18 cellular contexts compared by ENCODE assay signal in genomic region chr16:88471115-88471514, GRCh38. TPM values are rescaled to one million over a fixed set of nuclear protein-coding genes. Genes with fewer than 3 reads are reported as not detected.
DNase-seq lines count a peak whose midpoint lies in the region; ATAC-seq, FAIRE-seq and TF ChIP-seq lines count a peak whose summit lies in the region.
"Had no signal": no experiment of that assay in that cellular context is flagged by ENCODE, and none has a peak within 500 bp of the region (broad histone marks: within the 10 kb centered on the region; RNA-seq: fewer than 3 reads in every experiment).

No MANE protein-coding gene starts in this region.

- no TSS peak for BruUV-seq in K562 (replicated peaks; lab: Mats Ljungman, UMichigan)

- TF ChIP-seq RAD21 in K562 (CRISPR knock-in tag; conservative IDR thresholded peaks at IDR 0.05 in 1 of 2, IDR thresholded peaks at IDR 0.05 in 1 of 2) = no peak

- H3K27ac Mint-ChIP-seq in activated T-cell treated with anti-CD3 and anti-CD28 coated beads, Interleukin-2, amount 50 U/mL, for 24 hours = peak overlapping the region; percentile 52
- peak overlapping the region; percentile 88 for H3K27ac Mint-ChIP-seq in CD8-positive, alpha-beta T cell
- peak overlapping the region; percentile 84 for H3K27ac Mint-ChIP-seq in stimulated activated effector memory CD8-positive, alpha-beta T cell treated with anti-CD3 and anti-CD28 coated beads, Interleukin-12 subunit alpha, Interleukin-12 subunit beta, amount 100 ng/mL, for 72 hours
- H3K27ac Mint-ChIP-seq: HFFc6 had no signal

- TF ChIP-seq CTCF in CD8-positive, alpha-beta T cell (IDR thresholded peaks at IDR 0.05) = no peak
- TF ChIP-seq CTCF in K562 (IDR thresholded peaks at IDR 0.05 in 2 of 3, conservative IDR thresholded peaks at IDR 0.05 in 1 of 3; ENCODE audit: insufficient read depth in 2 of 3, low read depth in 1 of 3, low read length in 3 of 3) = no peak

- peaks cover 55% of the 10 kb centered on the region for H3K4me1 Mint-ChIP-seq in activated T-cell treated with anti-CD3 and anti-CD28 coated beads, Interleukin-2, amount 50 U/mL, for 24 hours (ENCODE audit: low read depth)
- peaks cover 45% of the 10 kb centered on the region for H3K4me1 Mint-ChIP-seq in activated T-cell treated with anti-CD3 and anti-CD28 coated beads, Interleukin-2, amount 50 U/mL, for 4 hours (ENCODE audit: low read depth)
- peaks cover 44% of the 10 kb centered on the region for H3K4me1 Mint-ChIP-seq in CD8-positive, alpha-beta T cell (ENCODE audit: low read depth)
- peaks cover 53% of the 10 kb centered on the region for H3K4me1 Mint-ChIP-seq in stimulated activated effector memory CD8-positive, alpha-beta T cell treated with anti-CD3 and anti-CD28 coated beads, Interleukin-12 subunit alpha, Interleukin-12 subunit beta, amount 100 ng/mL, for 72 hours

- ATAC-seq in activated T-cell treated with anti-CD3 and anti-CD28 coated beads, Interleukin-2, amount 50 U/mL, for 4 hours = no peak
- ATAC-seq in CD8-positive, alpha-beta T cell = no peak
- ATAC-seq in K562 = no peak
- no peak for ATAC-seq in stimulated activated effector memory CD8-positive, alpha-beta T cell treated with anti-CD3 and anti-CD28 coated beads, Interleukin-12 subunit alpha, Interleukin-12 subunit beta, amount 100 ng/mL, for 72 hours

- no peak for TF ChIP-seq EP300 in K562 (IDR thresholded peaks at IDR 0.05; ENCODE audit: low read length)

- no peak overlapping the region for H2AFZ ChIP-seq in K562 (ENCODE audit: low read depth, low read length)

- TF ChIP-seq POLR2A in K562 (conservative IDR thresholded peaks at IDR 0.05) = no peak

- POLR2A ChIA-PET in CD8-positive, alpha-beta T cell (lab: Charles Lee) = interaction anchor here (1.1 to 1.5 kb wide), 2 partner anchors 11 to 18 kb away, joined by 3 to 5 read pairs; partner anchors contain the start of gene ZFPM1
- POLR2A ChIA-PET in K562 (lab: Yijun Ruan, JAX) = no interaction called here

- no peaks in the 10 kb centered on the region for H3K9me3 ChIP-seq in CD8-positive, alpha-beta T cell (ENCODE audit: low read length)
- H3K9me3 ChIP-seq in K562 (replicated peaks; ENCODE audit: control insufficient read depth, insufficient read depth, low read depth, low read length) = no peaks in the 10 kb centered on the region
- H3K9me3 ChIP-seq: BE2C had no signal

- CTCF ChIA-PET in CD8-positive, alpha-beta T cell (lab: Charles Lee) = no interaction called here
- CTCF ChIA-PET in K562 (lab: Yijun Ruan, JAX; ENCODE audit: low intra/inter-chr PET ratio) = no interaction called here

- DNase-seq in activated T-cell treated with anti-CD3 and anti-CD28 coated beads, Interleukin-2, amount 50 U/mL, for 24 hours = no peak
- DNase-seq in activated T-cell treated with anti-CD3 and anti-CD28 coated beads, Interleukin-2, amount 50 U/mL, for 4 hours = no peak
- DNase-seq in CD8-positive, alpha-beta T cell = no peak
- DNase-seq in K562 (ENCODE audit: extremely low read depth in 1 of 4, low spot score in 3 of 4) (no peak), NCI-H524 treated with DMSO at 0.1 percent for 48 hours (lab: John Stamatoyannopoulos, UW) (no peak), T-helper 1 cell (no peak), NCI-H1092 (lab: John Stamatoyannopoulos, UW) (no peak)
- no peak for DNase-seq in stimulated activated effector memory CD8-positive, alpha-beta T cell treated with anti-CD3 and anti-CD28 coated beads, Interleukin-12 subunit alpha, Interleukin-12 subunit beta, amount 100 ng/mL, for 72 hours (ENCODE audit: low spot score in 2 of 2)
- DNase-seq: BE2C, HFFc6, KG1, NCI-H1694 treated with DMSO at 0.1 percent for 48 hours, NCI-H82, RPMI8226, SHP77 treated with DMSO at 0.1 percent for 48 hours had no signal

- intact Hi-C loops in CD8-positive, alpha-beta T cell (cut with DNase I, micrococcal nuclease) = loop anchor here in 1 of 2 experiments (2.0 kb wide), 1 partner anchor 18 kb away; the partner anchor contains the start of gene ZFPM1
- intact Hi-C loops in K562 (cut with micrococcal nuclease) = no loop called here

- peak overlapping the region in 1 of 2 experiments; percentile 31; a peak in 1 of 4 replicates for H3K9ac ChIP-seq in K562 (ENCODE audit: insufficient read depth in 1 of 2, low read depth in 2 of 2, low read length in 2 of 2)

- H3K9me1 ChIP-seq in K562 (ENCODE audit: control insufficient read depth, insufficient read depth, low read length) = peaks cover 8% of the 10 kb centered on the region

- H3K4me1 ChIP-seq in CD8-positive, alpha-beta T cell (ENCODE audit: insufficient read depth, low read length) = peaks cover 60% of the 10 kb centered on the region
- peaks cover 59 to 99% of the 10 kb centered on the region in 2 experiments for H3K4me1 ChIP-seq in K562 (replicated peaks in 1 of 2; ENCODE audit: control insufficient read depth in 2 of 2, insufficient read depth in 2 of 2, low read length in 2 of 2)

- no peaks in the 10 kb centered on the region for H3K9me3 Mint-ChIP-seq in activated T-cell treated with anti-CD3 and anti-CD28 coated beads, Interleukin-2, amount 50 U/mL, for 24 hours
- no peaks in the 10 kb centered on the region for H3K9me3 Mint-ChIP-seq in activated T-cell treated with anti-CD3 and anti-CD28 coated beads, Interleukin-2, amount 50 U/mL, for 4 hours
- H3K9me3 Mint-ChIP-seq in CD8-positive, alpha-beta T cell = no peaks in the 10 kb centered on the region
- no peaks in the 10 kb centered on the region for H3K9me3 Mint-ChIP-seq in stimulated activated effector memory CD8-positive, alpha-beta T cell treated with anti-CD3 and anti-CD28 coated beads, Interleukin-12 subunit alpha, Interleukin-12 subunit beta, amount 100 ng/mL, for 72 hours
- H3K9me3 Mint-ChIP-seq: HFFc6 had no signal

- peaks cover 3% of the 10 kb centered on the region for H3K36me3 Mint-ChIP-seq in activated T-cell treated with anti-CD3 and anti-CD28 coated beads, Interleukin-2, amount 50 U/mL, for 24 hours (ENCODE audit: low read depth)
- H3K36me3 Mint-ChIP-seq in activated T-cell treated with anti-CD3 and anti-CD28 coated beads, Interleukin-2, amount 50 U/mL, for 4 hours (ENCODE audit: insufficient read depth) = no peaks in the 10 kb centered on the region
- H3K36me3 Mint-ChIP-seq in CD8-positive, alpha-beta T cell = no peaks in the 10 kb centered on the region
- H3K36me3 Mint-ChIP-seq in stimulated activated effector memory CD8-positive, alpha-beta T cell treated with anti-CD3 and anti-CD28 coated beads, Interleukin-12 subunit alpha, Interleukin-12 subunit beta, amount 100 ng/mL, for 72 hours = peaks cover 11% of the 10 kb centered on the region

- peaks cover 80% of the 10 kb centered on the region for H4K20me1 ChIP-seq in K562 (replicated peaks; ENCODE audit: control insufficient read depth, insufficient read depth, low read length)

- no peaks in the 10 kb centered on the region for H3K27me3 Mint-ChIP-seq in activated T-cell treated with anti-CD3 and anti-CD28 coated beads, Interleukin-2, amount 50 U/mL, for 24 hours
- H3K27me3 Mint-ChIP-seq in activated T-cell treated with anti-CD3 and anti-CD28 coated beads, Interleukin-2, amount 50 U/mL, for 4 hours (ENCODE audit: low read depth) = no peaks in the 10 kb centered on the region
- no peaks in the 10 kb centered on the region for H3K27me3 Mint-ChIP-seq in CD8-positive, alpha-beta T cell (ENCODE audit: low read depth)

- no peaks in the 10 kb centered on the region for H3K36me3 ChIP-seq in CD8-positive, alpha-beta T cell (ENCODE audit: insufficient read depth, low read length)
- H3K36me3 ChIP-seq in K562 (ENCODE audit: control insufficient read depth, insufficient read depth, low read length) = peaks cover 53% of the 10 kb centered on the region; the same call in 2 of the 3 replicates
- H3K36me3 ChIP-seq: BE2C had no signal

- no peak for FAIRE-seq in K562 (lab: Jason Lieb, UNC)
- FAIRE-seq: A204.1, G401.6, H54 had no signal

- no peak overlapping the region for H3K4me3 ChIP-seq in CD8-positive, alpha-beta T cell (ENCODE audit: low read depth, low read length)
- H3K4me3 ChIP-seq in K562 = no peak overlapping the region

- no peak overlapping the region for H3K4me3 Mint-ChIP-seq in activated T-cell treated with anti-CD3 and anti-CD28 coated beads, Interleukin-2, amount 50 U/mL, for 24 hours
- no peak overlapping the region for H3K4me3 Mint-ChIP-seq in activated T-cell treated with anti-CD3 and anti-CD28 coated beads, Interleukin-2, amount 50 U/mL, for 4 hours
- no peak overlapping the region for H3K4me3 Mint-ChIP-seq in CD8-positive, alpha-beta T cell
- H3K4me3 Mint-ChIP-seq in stimulated activated effector memory CD8-positive, alpha-beta T cell treated with anti-CD3 and anti-CD28 coated beads, Interleukin-12 subunit alpha, Interleukin-12 subunit beta, amount 100 ng/mL, for 72 hours = no peak overlapping the region
- H3K4me3 Mint-ChIP-seq: HFFc6 had no signal

- H3K79me2 ChIP-seq in K562 (ENCODE audit: control insufficient read depth, insufficient read depth, low read length) = peaks cover 96% of the 10 kb centered on the region

- WGBS in K562 (ENCODE audit: insufficient coverage, low coverage, missing lambda C conversion rate) = 77% methylated on average over 15 of the region's 17 CpGs

- peak overlapping the region; percentile 80 for H3K27ac ChIP-seq in CD8-positive, alpha-beta T cell (ENCODE audit: low read depth, low read length)
- no peak overlapping the region for H3K27ac ChIP-seq in K562 (ENCODE audit: extremely low read depth, low read depth, low read length)

- H3K4me2 ChIP-seq in K562 (ENCODE audit: insufficient read depth, low read length) = no peak overlapping the region

- in situ Hi-C loops in K562 (cut with MboI) = no loop called here

- no peaks in the 10 kb centered on the region for H3K27me3 ChIP-seq in CD8-positive, alpha-beta T cell (ENCODE audit: insufficient read depth, low read length)
- H3K27me3 ChIP-seq in K562 (ENCODE audit: control insufficient read depth in 2 of 2, insufficient read depth in 2 of 2, low read length in 2 of 2) = no peaks in the 10 kb centered on the region
- H3K27me3 ChIP-seq: BE2C had no signal

RNA-seq across cellular contexts. Expression of gene ZFPM1, which starts 18.0 kb away (rescaled TPM):
- total RNA-seq in activated T-cell treated with anti-CD3 and anti-CD28 coated beads, Interleukin-2, amount 50 U/mL, for 4 hours = 10 to 100 TPM; 14.2 to 17.3 (median 15.9) TPM
- total RNA-seq in CD8-positive, alpha-beta T cell = 10 to 100 TPM; 43.4 to 46.5 TPM
- 14.4 and 38.8 TPM in 2 replicates for total RNA-seq in K562 (2011; cell fraction: chromatin; rRNA removed; ENCODE audit: low replicate concordance)
- 25.3 and 27.9 TPM in 2 replicates for total RNA-seq in K562 (2011; cell fraction: nucleolus; rRNA removed)
- total RNA-seq in K562 (2011; cell fraction: nucleoplasm; rRNA removed) = 16.8 and 18.9 TPM in 2 replicates
- total RNA-seq in K562 (2014; rRNA removed) (4.5 and 8.7 TPM in 2 replicates), K562 (2014; rRNA removed; fragmentation: Illumina TruSeq; extraction: Trizol) (0.26 and 0.47 TPM in 2 replicates), K562 (2015; rRNA removed; fragmentation: Illumina TruSeq; extraction: Trizol) (3.2 and 4.5 TPM in 2 replicates), K562 (2021) (32.7 and 35.9 TPM in 2 replicates)
- polyA plus RNA-seq in K562 (2011; rRNA removed) (0.88 and 1.4 TPM in 2 replicates), K562 (2014; fragmentation: Illumina TruSeq; extraction: Trizol) (1.2 and 5.1 TPM in 2 replicates), K562 (2014; fragmentation: Nextera tagmentation; extraction: Ambion mirVana) (under 1 TPM; 0.03 to 0.11 TPM), K562 (2014; rRNA removed) (4.7 and 5.5 TPM in 2 replicates)
- polyA plus RNA-seq in K562 (2011; cell fraction: cytosol; rRNA removed) = 0.81 and 4.8 TPM in 2 replicates
- 3.4 and 13.6 TPM in 2 replicates for polyA plus RNA-seq in K562 (2011; cell fraction: nucleus; rRNA removed)
- polyA plus RNA-seq in K562 (2012) = 7.9 and 12.2 TPM in 2 replicates
- 0.30 and 1.1 TPM in 2 replicates for polyA minus RNA-seq in K562 (2011; rRNA and poly(A)+ RNA removed)
- polyA minus RNA-seq in K562 (2011; cell fraction: cytosol; rRNA and poly(A)+ RNA removed) = 12.3 and 14.7 TPM in 2 replicates
- 7.7 and 10.1 TPM in 2 replicates for polyA minus RNA-seq in K562 (2011; cell fraction: nucleus; rRNA and poly(A)+ RNA removed)
